ENCODE assay signal across 14 cellular contexts in genomic region chr3:168117059-168117458, GRCh38. TPM values are rescaled to one million over a fixed set of nuclear protein-coding genes. Genes with fewer than 3 reads are reported as not detected.
DNase-seq lines count a peak whose midpoint lies in the region; TF ChIP-seq lines count a peak whose summit lies in the region.
"Had no signal": no experiment of that assay in that cellular context is flagged by ENCODE, and none has a peak within 500 bp of the region (broad histone marks: within the 10 kb centered on the region; RNA-seq: fewer than 3 reads in every experiment).

No MANE protein-coding gene starts in this region.

- peaks cover 0 to 3% (median 0%) of the 10 kb centered on the region in 45 donors for H3K27me3 ChIP-seq in dorsolateral prefrontal cortex
- H3K27me3 ChIP-seq: body of pancreas, sigmoid colon had no signal

- no peak for DNase-seq in HFFc6
- DNase-seq in NCI-H510A treated with DMSO at 0.1 percent for 48 hours (lab: John Stamatoyannopoulos, UW) = peak; percentile 47
- no peak for DNase-seq in endothelial cell (ENCODE audit: low spot score)
- DNase-seq in myocyte (ENCODE audit: low read depth) = peak; percentile 40
- no peak for DNase-seq in GM13977 (ENCODE audit: low spot score)
- no peak for DNase-seq in occipital lobe (lab: John Stamatoyannopoulos, UW)
- no peak for DNase-seq in dorsolateral prefrontal cortex
- no peak for DNase-seq in kidney glomerular epithelial cell (lab: John Stamatoyannopoulos, UW)
- DNase-seq: activated CD4-positive, alpha-beta T cell treated with anti-CD3 and anti-CD28 coated beads for 4 hours; KBM-7 had no signal

- H3K4me1 Mint-ChIP-seq in HFFc6 (ENCODE audit: low read depth) (peaks cover 34% of the 10 kb centered on the region), endothelial cell (ENCODE audit: unreplicated experiment) (peaks cover 22% of the 10 kb centered on the region)

- intact Hi-C loops in dorsolateral prefrontal cortex (cut with DNase I) = no loop called here

- TF ChIP-seq CTCF in HFFc6 (IDR thresholded peaks at IDR 0.05) (no peak), endothelial cell (IDR thresholded peaks at IDR 0.05; ENCODE audit: unreplicated experiment) (no peak), GM13977 (IDR thresholded peaks at IDR 0.05; ENCODE audit: extremely low read depth, insufficient read depth, missing control alignments) (no peak), dorsolateral prefrontal cortex (IDR thresholded peaks at IDR 0.05 in 54 of 56, conservative IDR thresholded peaks at IDR 0.05 in 2 of 56; ENCODE audit: low read depth in 1 of 56, partially characterized antibody in 56 of 56) (no peak)

- H3K4me3 ChIP-seq in dorsolateral prefrontal cortex = no peak overlapping the region
- H3K4me3 ChIP-seq: body of pancreas, sigmoid colon had no signal

- in situ Hi-C loops in GM13977 (cut with MboI; ENCODE audit: low pct_unique_long_range_greater_than_20kb, low sequenced_read_pairs, unreplicated experiment) = no loop called here

- no peak overlapping the region for H3K27ac ChIP-seq in dorsolateral prefrontal cortex
- H3K27ac ChIP-seq: C4-2B, sigmoid colon had no signal

- H3K27ac Mint-ChIP-seq in HFFc6 = peak overlapping the region; percentile 8; the same call in 1 of the 2 replicates
- H3K27ac Mint-ChIP-seq in endothelial cell (ENCODE audit: unreplicated experiment) = peak overlapping the region; percentile 22
- H3K27ac Mint-ChIP-seq: activated T-helper 1 cell treated with anti-CD3 and anti-CD28 coated beads, Interleukin-12 subunit alpha, Interleukin-12 subunit beta, Interleukin-2, Interleukin-4 antibody, amounts not matched to agents 30 ng/mL and 10 ng/mL and 1 ng/mL, durations not matched to agents 14 hours and 24 hours and 36 hours had no signal

- no peaks in the 10 kb centered on the region for H3K9me3 Mint-ChIP-seq in HFFc6
- H3K9me3 Mint-ChIP-seq in endothelial cell (ENCODE audit: unreplicated experiment) = no peaks in the 10 kb centered on the region
- H3K9me3 Mint-ChIP-seq: activated T-helper 1 cell treated with anti-CD3 and anti-CD28 coated beads, Interleukin-12 subunit alpha, Interleukin-12 subunit beta, Interleukin-2, Interleukin-4 antibody, amounts not matched to agents 30 ng/mL and 10 ng/mL and 1 ng/mL, durations not matched to agents 14 hours and 24 hours and 36 hours had no signal

- H3K4me3 Mint-ChIP-seq in HFFc6 = no peak overlapping the region
- H3K4me3 Mint-ChIP-seq in endothelial cell (ENCODE audit: unreplicated experiment) = no peak overlapping the region
- H3K4me3 Mint-ChIP-seq: activated T-helper 1 cell treated with anti-CD3 and anti-CD28 coated beads, Interleukin-12 subunit alpha, Interleukin-12 subunit beta, Interleukin-2, Interleukin-4 antibody, amounts not matched to agents 30 ng/mL and 10 ng/mL and 1 ng/mL, durations not matched to agents 14 hours and 24 hours and 36 hours had no signal

- no peaks in the 10 kb centered on the region for H3K27me3 Mint-ChIP-seq in HFFc6 (ENCODE audit: insufficient read depth)
- no peaks in the 10 kb centered on the region for H3K27me3 Mint-ChIP-seq in endothelial cell (ENCODE audit: unreplicated experiment)

- no peaks in the 10 kb centered on the region for H3K36me3 Mint-ChIP-seq in HFFc6 (ENCODE audit: low read depth)
- no peaks in the 10 kb centered on the region for H3K36me3 Mint-ChIP-seq in endothelial cell (ENCODE audit: low read depth, unreplicated experiment)

RNA-seq across cellular contexts. Expression of gene GOLIM4, which starts 21.3 kb away (rescaled TPM):
- 100 to 1,000 TPM in 5 of 6 experiments, 10 to 100 TPM in 1; 99.8 to 141 (median 130) TPM for total RNA-seq in HFFc6 (2021; fragmentation: NEBNext Ultra II Directional; extraction: Animal tissue kit (Norgen Biotek cat#: 25700))
- 35.9 TPM for total RNA-seq in endothelial cell (ENCODE audit: unreplicated experiment)
- 32.8 and 95.3 TPM in 2 replicates for total RNA-seq in myocyte
- 24.7 TPM for polyA plus RNA-seq in myocyte (2012)
- total RNA-seq in occipital lobe = 27.9 TPM
- total RNA-seq in dorsolateral prefrontal cortex = 100 to 1,000 TPM in 2 of 120 experiments, 10 to 100 TPM in 118; 26.3 to 108 (median 49.7) TPM

Comparison
In these comparisons a context has a peak if more than half of its experiments do, and no peak if none do; other contexts are left out.
1. DNase-seq: peak in NCI-H510A treated with DMSO at 0.1 percent for 48 hours (single experiment) and myocyte (single experiment); none in HFFc6 (single experiment), endothelial cell (single experiment), GM13977 (single experiment), occipital lobe (single experiment), dorsolateral prefrontal cortex (0 of 10) and kidney glomerular epithelial cell (single experiment).